11 cellular contexts compared by ENCODE assay signal in genomic region chr1:156241311-156241811, GRCh38. TPM values are rescaled to one million over a fixed set of nuclear protein-coding genes. Genes with fewer than 3 reads are reported as not detected.
DNase-seq lines count a peak whose midpoint lies in the region; ATAC-seq, FAIRE-seq and TF ChIP-seq lines count a peak whose summit lies in the region.
"Had no signal": no experiment of that assay in that cellular context is flagged by ENCODE, and none has a peak within 500 bp of the region (broad histone marks: within the 10 kb centered on the region; RNA-seq: fewer than 3 reads in every experiment).

No MANE protein-coding gene starts in this region.

- H3K23ac ChIP-seq in mesendoderm (ENCODE audit: low read length) = no peak overlapping the region

- WGBS in SK-N-SH (ENCODE audit: low lambda C conversion rate) = 60% methylated on average over 14 of the region's 15 CpGs
- WGBS in mesendoderm (ENCODE audit: extremely low coverage, insufficient coverage, low lambda C conversion rate) = no CpG with 5 or more reads among the region's 15 CpGs

- H3K4me2 ChIP-seq in SK-N-SH = peak overlapping the region; percentile 36; the same call in 1 of the 2 replicates
- H3K4me2 ChIP-seq in mesendoderm (ENCODE audit: low read length) = no peak overlapping the region
- H3K4me2 ChIP-seq in neural progenitor cell = no peak overlapping the region

- no peaks in the 10 kb centered on the region for H3K9me2 ChIP-seq in SK-N-SH

- POLR2A ChIA-PET in SK-N-SH (lab: Yijun Ruan, JAX) = interaction anchor here (0.6 to 1.0 kb wide), 4 partner anchors 8 to 41 kb away, joined by 3 to 5 read pairs (median 4); partner anchors contain the start of gene SMG5

- no peak overlapping the region for H2BK15ac ChIP-seq in mesendoderm (replicated peaks; ENCODE audit: low read depth)

- DNase-seq in H54 (ENCODE audit: insufficient read length, low spot score) = peak; percentile 99
- no peak for DNase-seq in SK-N-SH
- DNase-seq in mesendoderm = no peak
- no peak for DNase-seq in activated T-helper 2 cell treated with anti-CD3 and anti-CD28 coated beads, Interferon-gamma antibody, Interleukin-2, Interleukin-4, amounts not matched to agents 10 μg/mL and 5 μg/mL and 100 μg/mL, durations not matched to agents 14 hours and 24 hours and 36 hours (ENCODE audit: low spot score)
- no peak for DNase-seq in neural progenitor cell (ENCODE audit: low spot score)
- DNase-seq: activated naive CD4-positive, alpha-beta T cell treated with anti-CD3 and anti-CD28 coated beads, Interleukin-2, amount 10 ng/mL, durations not matched to agents 7 days and 5 days; esophagus squamous epithelium; WERI-Rb-1 had no signal

- no peaks in the 10 kb centered on the region for H3K79me1 ChIP-seq in mesendoderm (ENCODE audit: low read length)

- no peaks in the 10 kb centered on the region for H3K9me3 Mint-ChIP-seq in activated T-helper 2 cell treated with anti-CD3 and anti-CD28 coated beads, Interferon-gamma antibody, Interleukin-2, Interleukin-4, amounts not matched to agents 10 μg/mL and 5 μg/mL and 100 μg/mL, durations not matched to agents 14 hours and 24 hours and 36 hours
- no peaks in the 10 kb centered on the region for H3K9me3 Mint-ChIP-seq in neural progenitor cell
- H3K9me3 Mint-ChIP-seq: activated naive CD4-positive, alpha-beta T cell treated with anti-CD3 and anti-CD28 coated beads, Interleukin-2, amount 10 ng/mL, durations not matched to agents 7 days and 5 days; stimulated activated effector memory CD8-positive, alpha-beta T cell treated with anti-CD3 and anti-CD28 coated beads, Interleukin-12 subunit alpha, Interleukin-12 subunit beta, amount 100 ng/mL, for 72 hours had no signal

- no peaks in the 10 kb centered on the region for H3K27me3 Mint-ChIP-seq in activated T-helper 2 cell treated with anti-CD3 and anti-CD28 coated beads, Interferon-gamma antibody, Interleukin-2, Interleukin-4, amounts not matched to agents 10 μg/mL and 5 μg/mL and 100 μg/mL, durations not matched to agents 14 hours and 24 hours and 36 hours (ENCODE audit: low read depth)
- peaks cover 5% of the 10 kb centered on the region for H3K27me3 Mint-ChIP-seq in neural progenitor cell (ENCODE audit: insufficient read depth, low read depth)

- FAIRE-seq in H54 (lab: Jason Lieb, UNC) = peak; percentile 65

- H3K4me1 ChIP-seq in SK-N-SH (ENCODE audit: control insufficient read depth in 1 of 2, insufficient read depth in 2 of 2, low read depth in 1 of 2, low read length in 1 of 2) (peaks cover 7 to 25% of the 10 kb centered on the region in 2 experiments; a peak in 2 of 4 replicates), mesendoderm (ENCODE audit: control insufficient read depth, low read depth, low read length) (no peaks in the 10 kb centered on the region), neural progenitor cell (no peaks in the 10 kb centered on the region)

- H2AFZ ChIP-seq in SK-N-SH (ENCODE audit: low read depth) = no peak overlapping the region; the same call in 1 of the 2 replicates
- H2AFZ ChIP-seq in neural progenitor cell (replicated peaks) = no peak overlapping the region

- no peak for TF ChIP-seq RAD21 in SK-N-SH (IDR thresholded peaks at IDR 0.05; ENCODE audit: low read length)

- H3K27ac ChIP-seq in SK-N-SH (ENCODE audit: low read depth in 2 of 2, low read length in 1 of 2) (no peak overlapping the region; a peak in 1 of 4 replicates), mesendoderm (ENCODE audit: low read depth, low read length) (no peak overlapping the region), neural progenitor cell (no peak overlapping the region)
- H3K27ac ChIP-seq: esophagus squamous epithelium, WERI-Rb-1 had no signal

- no peak overlapping the region for H2BK120ac ChIP-seq in mesendoderm (ENCODE audit: low read depth, low read length)

- H3K56ac ChIP-seq in mesendoderm (ENCODE audit: low read length) = peak overlapping the region; percentile 42

- 0 out of 2 replicates have a peak, but pooled peaks have one; percentile 8 for TF ChIP-seq POLR2A in H54 (IDR thresholded peaks at IDR 0.05; ENCODE audit: low read depth, low read length)

- no peaks in the 10 kb centered on the region for H3K79me2 ChIP-seq in SK-N-SH (ENCODE audit: insufficient read depth)
- no peaks in the 10 kb centered on the region for H3K79me2 ChIP-seq in mesendoderm (ENCODE audit: control insufficient read depth, insufficient read depth, low read length)
- no peaks in the 10 kb centered on the region for H3K79me2 ChIP-seq in neural progenitor cell (ENCODE audit: low read depth)

- H3K4me1 Mint-ChIP-seq in activated T-helper 2 cell treated with anti-CD3 and anti-CD28 coated beads, Interferon-gamma antibody, Interleukin-2, Interleukin-4, amounts not matched to agents 10 μg/mL and 5 μg/mL and 100 μg/mL, durations not matched to agents 14 hours and 24 hours and 36 hours (ENCODE audit: low read depth) = peaks cover 17% of the 10 kb centered on the region
- no peaks in the 10 kb centered on the region for H3K4me1 Mint-ChIP-seq in neural progenitor cell

- no peak overlapping the region for H4K8ac ChIP-seq in mesendoderm (ENCODE audit: low read depth, low read length)

- H3K4me3 ChIP-seq in SK-N-SH (ENCODE audit: low read depth in 2 of 2, low read length in 1 of 2) = no peak overlapping the region
- no peak overlapping the region for H3K4me3 ChIP-seq in mesendoderm (ENCODE audit: low read length)
- H3K4me3 ChIP-seq in neural progenitor cell = no peak overlapping the region
- H3K4me3 ChIP-seq: esophagus squamous epithelium had no signal

- peaks cover 36% of the 10 kb centered on the region for H3K36me3 Mint-ChIP-seq in activated T-helper 2 cell treated with anti-CD3 and anti-CD28 coated beads, Interferon-gamma antibody, Interleukin-2, Interleukin-4, amounts not matched to agents 10 μg/mL and 5 μg/mL and 100 μg/mL, durations not matched to agents 14 hours and 24 hours and 36 hours (ENCODE audit: low read depth)
- peaks cover 14% of the 10 kb centered on the region for H3K36me3 Mint-ChIP-seq in neural progenitor cell

- no peak overlapping the region for H3K4ac ChIP-seq in mesendoderm (ENCODE audit: low read depth, low read length)

- no peak overlapping the region for H2BK5ac ChIP-seq in mesendoderm (ENCODE audit: low read length)

- TF ChIP-seq CTCF in SK-N-SH (IDR thresholded peaks at IDR 0.05) (no peak), neural progenitor cell (IDR thresholded peaks at IDR 0.05) (no peak)

- TF ChIP-seq EP300 in SK-N-SH (IDR thresholded peaks at IDR 0.05; ENCODE audit: borderline replicate concordance in 1 of 2, low read depth in 1 of 2, low read length in 1 of 2) = no peak

- no peak overlapping the region for H2AK5ac ChIP-seq in mesendoderm (ENCODE audit: low read length)

- H4K5ac ChIP-seq in mesendoderm (ENCODE audit: low read length) = no peak overlapping the region

- H3K4me3 Mint-ChIP-seq in activated T-helper 2 cell treated with anti-CD3 and anti-CD28 coated beads, Interferon-gamma antibody, Interleukin-2, Interleukin-4, amounts not matched to agents 10 μg/mL and 5 μg/mL and 100 μg/mL, durations not matched to agents 14 hours and 24 hours and 36 hours (ENCODE audit: low read depth) = no peak overlapping the region
- H3K4me3 Mint-ChIP-seq in neural progenitor cell = no peak overlapping the region
- H3K4me3 Mint-ChIP-seq: activated naive CD4-positive, alpha-beta T cell treated with anti-CD3 and anti-CD28 coated beads, Interleukin-2, amount 10 ng/mL, durations not matched to agents 7 days and 5 days; stimulated activated effector memory CD8-positive, alpha-beta T cell treated with anti-CD3 and anti-CD28 coated beads, Interleukin-12 subunit alpha, Interleukin-12 subunit beta, amount 100 ng/mL, for 72 hours had no signal

- H3K27me3 ChIP-seq in SK-N-SH (ENCODE audit: insufficient read depth) = no peaks in the 10 kb centered on the region
- H3K27me3 ChIP-seq in mesendoderm (ENCODE audit: insufficient read depth, low read length, poor library complexity) = no peaks in the 10 kb centered on the region
- H3K27me3 ChIP-seq in neural progenitor cell = no peaks in the 10 kb centered on the region

- no peak overlapping the region for H3K18ac ChIP-seq in mesendoderm (ENCODE audit: low read length)

- no peak overlapping the region for H3K9ac ChIP-seq in SK-N-SH
- H3K9ac ChIP-seq in mesendoderm (ENCODE audit: low read length) = no peak overlapping the region
- H3K9ac ChIP-seq in neural progenitor cell = no peak overlapping the region

- intact Hi-C loops in activated T-helper 2 cell treated with anti-CD3 and anti-CD28 coated beads, Interferon-gamma antibody, Interleukin-2, Interleukin-4, amounts not matched to agents 10 μg/mL and 5 μg/mL and 100 μg/mL, durations not matched to agents 14 hours and 24 hours and 36 hours (cut with micrococcal nuclease) = no loop called here

- H3F3A ChIP-seq in SK-N-SH (replicated peaks; ENCODE audit: insufficient read depth) (no peaks in the 10 kb centered on the region), neural progenitor cell (ENCODE audit: low read depth) (no peaks in the 10 kb centered on the region)

- H4K20me1 ChIP-seq in SK-N-SH (ENCODE audit: insufficient read depth) (no peaks in the 10 kb centered on the region), neural progenitor cell (ENCODE audit: low read depth) (peaks cover 4% of the 10 kb centered on the region)

- CTCF ChIA-PET in SK-N-SH (lab: Yijun Ruan, JAX) = interaction anchor here (1.2 to 1.3 kb wide), 2 partner anchors 16 to 145 kb away, joined by 3 to 4 read pairs; no protein-coding TSS in a partner anchor

- H3K27ac Mint-ChIP-seq in activated T-helper 2 cell treated with anti-CD3 and anti-CD28 coated beads, Interferon-gamma antibody, Interleukin-2, Interleukin-4, amounts not matched to agents 10 μg/mL and 5 μg/mL and 100 μg/mL, durations not matched to agents 14 hours and 24 hours and 36 hours = no peak overlapping the region
- no peak overlapping the region for H3K27ac Mint-ChIP-seq in neural progenitor cell
- H3K27ac Mint-ChIP-seq: activated naive CD4-positive, alpha-beta T cell treated with anti-CD3 and anti-CD28 coated beads, Interleukin-2, amount 10 ng/mL, durations not matched to agents 7 days and 5 days had no signal

- H3K36me3 ChIP-seq in SK-N-SH (replicated peaks in 1 of 2; ENCODE audit: control insufficient read depth in 1 of 2, insufficient read depth in 2 of 2, low read length in 1 of 2) (peaks cover 3 to 9% of the 10 kb centered on the region in 2 experiments), mesendoderm (ENCODE audit: control insufficient read depth, insufficient read depth, low read length) (peaks cover 5% of the 10 kb centered on the region), neural progenitor cell (peaks cover 3% of the 10 kb centered on the region)

- ATAC-seq in GM18868 (IDR thresholded peaks at IDR 0.05; ENCODE audit: unreplicated experiment) = no peak
- ATAC-seq: sciatic nerve; stimulated activated effector memory CD8-positive, alpha-beta T cell treated with anti-CD3 and anti-CD28 coated beads, Interleukin-12 subunit alpha, Interleukin-12 subunit beta, amount 100 ng/mL, for 72 hours had no signal

- H3K9me3 ChIP-seq in SK-N-SH (no peaks in the 10 kb centered on the region), neural progenitor cell (ENCODE audit: low read depth) (no peaks in the 10 kb centered on the region)
- H3K9me3 ChIP-seq: esophagus squamous epithelium had no signal

RNA-seq across cellular contexts. Expression of gene BGLAP, which starts 0.6 kb away (rescaled TPM):
- 0.96 and 1.1 TPM in 2 replicates for polyA plus RNA-seq in SK-N-SH (2012; rRNA removed)
- 0.13 and 0.18 TPM in 2 replicates for polyA plus RNA-seq in SK-N-SH (2012; cell fraction: cytosol; rRNA removed)
- polyA plus RNA-seq in SK-N-SH (2012; cell fraction: nucleus; rRNA removed) = 7.7 and 10.5 TPM in 2 replicates
- polyA plus RNA-seq in mesendoderm (2013, experiment 1 of 2) = 0.13 TPM
- polyA plus RNA-seq in mesendoderm (2013, experiment 2 of 2) = 0.15 TPM
- 1.7 and 2.2 TPM in 2 replicates for total RNA-seq in activated T-helper 2 cell treated with anti-CD3 and anti-CD28 coated beads, Interferon-gamma antibody, Interleukin-2, Interleukin-4, amounts not matched to agents 10 μg/mL and 5 μg/mL and 100 μg/mL, durations not matched to agents 14 hours and 24 hours and 36 hours
- 0.22 and 0.40 TPM in 2 replicates for total RNA-seq in neural progenitor cell (ENCODE audit: low replicate concordance)

RNA-seq across cellular contexts. Expression of gene PAQR6, which starts 6.5 kb away (rescaled TPM):
- polyA plus RNA-seq in SK-N-SH (2012; rRNA removed) = 2.4 and 3.5 TPM in 2 replicates
- polyA plus RNA-seq in SK-N-SH (2012; cell fraction: cytosol; rRNA removed) = 0.69 and 0.88 TPM in 2 replicates
- polyA plus RNA-seq in SK-N-SH (2012; cell fraction: nucleus; rRNA removed) = 30.6 and 40.2 TPM in 2 replicates
- polyA plus RNA-seq in mesendoderm (2013, experiment 1 of 2) = 2.7 TPM
- 3.0 TPM for polyA plus RNA-seq in mesendoderm (2013, experiment 2 of 2)
- total RNA-seq in activated T-helper 2 cell treated with anti-CD3 and anti-CD28 coated beads, Interferon-gamma antibody, Interleukin-2, Interleukin-4, amounts not matched to agents 10 μg/mL and 5 μg/mL and 100 μg/mL, durations not matched to agents 14 hours and 24 hours and 36 hours = 5.8 and 7.1 TPM in 2 replicates
- 5.0 and 8.5 TPM in 2 replicates for total RNA-seq in neural progenitor cell (ENCODE audit: low replicate concordance)

RNA-seq across cellular contexts. Expression of gene PMF1, which starts 28.6 kb away (rescaled TPM):
- polyA plus RNA-seq in SK-N-SH (2012; rRNA removed) = 72.5 and 89.5 TPM in 2 replicates
- polyA plus RNA-seq in SK-N-SH (2012; cell fraction: cytosol; rRNA removed) = 60.3 and 74.6 TPM in 2 replicates
- polyA plus RNA-seq in SK-N-SH (2012; cell fraction: nucleus; rRNA removed) = 66.4 and 78.0 TPM in 2 replicates
- polyA plus RNA-seq in mesendoderm (2013, experiment 1 of 2) = 115 TPM
- polyA plus RNA-seq in mesendoderm (2013, experiment 2 of 2) = 112 TPM
- 115 and 117 TPM in 2 replicates for total RNA-seq in activated T-helper 2 cell treated with anti-CD3 and anti-CD28 coated beads, Interferon-gamma antibody, Interleukin-2, Interleukin-4, amounts not matched to agents 10 μg/mL and 5 μg/mL and 100 μg/mL, durations not matched to agents 14 hours and 24 hours and 36 hours
- 99.3 and 103 TPM in 2 replicates for total RNA-seq in neural progenitor cell (ENCODE audit: low replicate concordance)

RNA-seq across cellular contexts. Expression of gene SMG5, which starts 41.3 kb away (rescaled TPM):
- 21.3 and 28.2 TPM in 2 replicates for polyA plus RNA-seq in SK-N-SH (2012; rRNA removed)
- 12.5 and 19.4 TPM in 2 replicates for polyA plus RNA-seq in SK-N-SH (2012; cell fraction: cytosol; rRNA removed)
- 112 and 114 TPM in 2 replicates for polyA plus RNA-seq in SK-N-SH (2012; cell fraction: nucleus; rRNA removed)
- 52.2 TPM for polyA plus RNA-seq in mesendoderm (2013, experiment 1 of 2)
- 51.8 TPM for polyA plus RNA-seq in mesendoderm (2013, experiment 2 of 2)
- total RNA-seq in activated T-helper 2 cell treated with anti-CD3 and anti-CD28 coated beads, Interferon-gamma antibody, Interleukin-2, Interleukin-4, amounts not matched to agents 10 μg/mL and 5 μg/mL and 100 μg/mL, durations not matched to agents 14 hours and 24 hours and 36 hours = 83.2 and 89.3 TPM in 2 replicates
- total RNA-seq in neural progenitor cell (ENCODE audit: low replicate concordance) = 45.9 and 84.5 TPM in 2 replicates

RNA-seq across cellular contexts. Expression of gene TMEM79, which starts 42.8 kb away (rescaled TPM):
- polyA plus RNA-seq in SK-N-SH (2012; rRNA removed) = 4.2 and 4.5 TPM in 2 replicates
- polyA plus RNA-seq in SK-N-SH (2012; cell fraction: cytosol; rRNA removed) = 1.7 and 2.8 TPM in 2 replicates
- 9.6 and 12.8 TPM in 2 replicates for polyA plus RNA-seq in SK-N-SH (2012; cell fraction: nucleus; rRNA removed)
- polyA plus RNA-seq in mesendoderm (2013, experiment 1 of 2) = 0.48 TPM
- 0.56 TPM for polyA plus RNA-seq in mesendoderm (2013, experiment 2 of 2)
- total RNA-seq in activated T-helper 2 cell treated with anti-CD3 and anti-CD28 coated beads, Interferon-gamma antibody, Interleukin-2, Interleukin-4, amounts not matched to agents 10 μg/mL and 5 μg/mL and 100 μg/mL, durations not matched to agents 14 hours and 24 hours and 36 hours = 6.8 and 7.8 TPM in 2 replicates
- 1.7 and 3.2 TPM in 2 replicates for total RNA-seq in neural progenitor cell (ENCODE audit: low replicate concordance)
